19 cellular contexts compared by ENCODE assay signal in genomic region chr3:36457667-36458066, GRCh38.
"Had no signal": no experiment of that assay in that cellular context is flagged by ENCODE, and none has a peak within 500 bp of the region (broad histone marks: within the 10 kb centered on the region; RNA-seq: fewer than 3 reads in every experiment).

No MANE protein-coding gene starts in this region.

- DNase-seq: activated CD4-positive, alpha-beta T cell treated with anti-CD3 and anti-CD28 coated beads, Interleukin-2, amount 10 ng/mL, durations not matched to agents 7 days and 5 days; activated CD8-positive, alpha-beta memory T cell treated with anti-CD3 and anti-CD28 coated beads, Interleukin-2, amount 10 ng/mL, durations not matched to agents 7 days and 5 days; activated CD8-positive, alpha-beta T cell treated with anti-CD3 and anti-CD28 coated beads for 36 hours; activated naive CD4-positive, alpha-beta T cell; activated naive CD8-positive, alpha-beta T cell treated with anti-CD3 and anti-CD28 coated beads for 36 hours; activated T-cell treated with anti-CD3 and anti-CD28 coated beads, Interleukin-2, amount 50 U/mL, for 24 hours; cerebellar nuclear complex; foreskin keratinocyte; lower lobe of right lung; naive thymus-derived CD4-positive, alpha-beta T cell; occipital lobe; spleen; stimulated activated CD4-positive, alpha-beta T cell treated with anti-CD3 and anti-CD28 coated beads, Interleukin-4, amount 100 ng/mL, for 1 hour; stimulated activated naive CD4-positive, alpha-beta T cell; testis had no signal

- H3K4me3 ChIP-seq: coronary artery, hepatocyte, lower lobe of right lung, spleen, testis, vagina had no signal

- H3K79me2 ChIP-seq: hepatocyte had no signal

- H3K4me1 ChIP-seq: foreskin keratinocyte, lower lobe of right lung, spleen, testis, vagina had no signal

- H3K27ac ChIP-seq: foreskin keratinocyte, hepatocyte, lower lobe of right lung, spleen, testis, vagina, VCaP had no signal

- H2AFZ ChIP-seq: hepatocyte had no signal

- H3K9me3 ChIP-seq: lower lobe of right lung, spleen, testis, vagina had no signal

- H3K36me3 ChIP-seq: lower lobe of right lung, spleen, vagina had no signal

- H3K27me3 ChIP-seq: foreskin keratinocyte, hepatocyte, spleen, testis, vagina had no signal

- H3K4me2 ChIP-seq: hepatocyte had no signal
